In genomic region chr1:157363660-157364140, GRCh38 we compare ENCODE assay signal across 9 cellular contexts.
DNase-seq lines count a peak whose midpoint lies in the region; ATAC-seq and TF ChIP-seq lines count a peak whose summit lies in the region.
"Had no signal": no experiment of that assay in that cellular context is flagged by ENCODE, and none has a peak within 500 bp of the region (broad histone marks: within the 10 kb centered on the region; RNA-seq: fewer than 3 reads in every experiment).

No MANE protein-coding gene starts in this region.

- H3K9me3 ChIP-seq in right cardiac atrium (ENCODE audit: control insufficient read depth, low read length) (no peaks in the 10 kb centered on the region), gastrocnemius medialis (no peaks in the 10 kb centered on the region)

- H3K4me3 ChIP-seq in right cardiac atrium (ENCODE audit: low read length) (no peak overlapping the region), gastrocnemius medialis (no peak overlapping the region)

- no peak for DNase-seq in right cardiac atrium
- DNase-seq in Right ventricle myocardium superior, result no peak
- DNase-seq in NCI-H82 (lab: John Stamatoyannopoulos, UW), result peak; percentile 72
- DNase-seq in chondrocyte (ENCODE audit: low spot score), result no peak
- DNase-seq in natural killer cell, result no peak
- no peak for DNase-seq in gastrocnemius medialis

- no peaks in the 10 kb centered on the region for H3K27me3 ChIP-seq in right cardiac atrium (ENCODE audit: control insufficient read depth, insufficient read depth)
- no peaks in the 10 kb centered on the region for H3K27me3 ChIP-seq in gastrocnemius medialis

- H3K27ac ChIP-seq in right cardiac atrium (ENCODE audit: low read length), result no peak overlapping the region
- no peak overlapping the region for H3K27ac ChIP-seq in gastrocnemius medialis

- no peaks in the 10 kb centered on the region for H3K36me3 ChIP-seq in gastrocnemius medialis

- no peak for TF ChIP-seq POLR2A in gastrocnemius medialis (IDR thresholded peaks at IDR 0.05)

- H3K27me3 Mint-ChIP-seq in chondrocyte (ENCODE audit: low read depth) (peaks cover 40% of the 10 kb centered on the region), natural killer cell (ENCODE audit: low read depth in 2 of 2) (peaks cover 8 to 11% of the 10 kb centered on the region in 2 donors)

- no peak overlapping the region for H3K27ac Mint-ChIP-seq in chondrocyte (ENCODE audit: unreplicated experiment)
- H3K27ac Mint-ChIP-seq in natural killer cell, result no peak overlapping the region
- H3K27ac Mint-ChIP-seq: stimulated activated naive CD8-positive, alpha-beta T cell treated with anti-CD3 and anti-CD28 coated beads, Interleukin-15, Interleukin-2, amounts not matched to agents 100 ng/mL and 50 ng/mL, for 24 hours had no signal

- WGBS in right cardiac atrium, result 85% methylated on average over 7 of the region's 7 CpGs

- H3K36me3 Mint-ChIP-seq in chondrocyte (ENCODE audit: low read depth) (no peaks in the 10 kb centered on the region), natural killer cell (no peaks in the 10 kb centered on the region)

- no peak overlapping the region for H3K4me3 Mint-ChIP-seq in chondrocyte (ENCODE audit: unreplicated experiment)
- H3K4me3 Mint-ChIP-seq in natural killer cell, result no peak overlapping the region
- H3K4me3 Mint-ChIP-seq: stimulated activated naive CD8-positive, alpha-beta T cell treated with anti-CD3 and anti-CD28 coated beads, Interleukin-15, Interleukin-2, amounts not matched to agents 100 ng/mL and 50 ng/mL, for 24 hours had no signal

- H3K9me3 Mint-ChIP-seq in chondrocyte (ENCODE audit: low read depth) (no peaks in the 10 kb centered on the region), natural killer cell (no peaks in the 10 kb centered on the region)
- H3K9me3 Mint-ChIP-seq: stimulated activated naive CD8-positive, alpha-beta T cell treated with anti-CD3 and anti-CD28 coated beads, Interleukin-15, Interleukin-2, amounts not matched to agents 100 ng/mL and 50 ng/mL, for 24 hours had no signal

- no peaks in the 10 kb centered on the region for H3K4me1 Mint-ChIP-seq in chondrocyte (ENCODE audit: low read depth)
- no peaks in the 10 kb centered on the region for H3K4me1 Mint-ChIP-seq in natural killer cell

- ATAC-seq in right cardiac atrium, result peak; percentile 18 to 54
- no peak for ATAC-seq in Right ventricle myocardium superior (ENCODE audit: poor library complexity)
- peak; percentile 79 for ATAC-seq in HG02588 (IDR thresholded peaks at IDR 0.05; ENCODE audit: unreplicated experiment)
- ATAC-seq in natural killer cell, result peak; percentile 53 to 75 (median 61)
- no peak for ATAC-seq in gastrocnemius medialis
- ATAC-seq in GM21526 (IDR thresholded peaks at IDR 0.05; ENCODE audit: low FRiP score, unreplicated experiment), result no peak

- intact Hi-C loops in right cardiac atrium (cut with DNase I), result no loop called here
- intact Hi-C loops in Right ventricle myocardium superior (cut with DNase I), result no loop called here
- intact Hi-C loops in natural killer cell (cut with micrococcal nuclease), result no loop called here
- intact Hi-C loops in gastrocnemius medialis (cut with DNase I; ENCODE audit: low total_unique reads), result no loop called here

- no peaks in the 10 kb centered on the region for H3K4me1 ChIP-seq in right cardiac atrium (ENCODE audit: control insufficient read depth, insufficient read depth, low read length)
- no peaks in the 10 kb centered on the region for H3K4me1 ChIP-seq in gastrocnemius medialis

- TF ChIP-seq CTCF in chondrocyte (IDR thresholded peaks at IDR 0.05) (peak; percentile 77), natural killer cell (IDR thresholded peaks at IDR 0.05) (peak; percentile 30), gastrocnemius medialis (IDR thresholded peaks at IDR 0.05 in 4 of 5, conservative IDR thresholded peaks at IDR 0.05 in 1 of 5) (no peak)

- in situ Hi-C loops in gastrocnemius medialis (cut with MboI; ENCODE audit: low sequenced_read_pairs in 4 of 4), result loop anchor here in 1 of 4 donors (10.0 kb wide), 1 partner anchor 131 kb away; no protein-coding TSS in a partner anchor

Comparison
In these comparisons a context has a peak if more than half of its experiments do, and no peak if none do; other contexts are left out.
1. ATAC-seq: peak in right cardiac atrium (2 of 2), HG02588 (single experiment) and natural killer cell (3 of 3); none in Right ventricle myocardium superior (single experiment), gastrocnemius medialis (0 of 2) and GM21526 (single experiment).
2. CTCF ChIP-seq: peak in chondrocyte (single experiment) and natural killer cell (single experiment); none in gastrocnemius medialis (0 of 5).